15 cellular contexts compared by ENCODE assay signal in the genomic region with DNA sequence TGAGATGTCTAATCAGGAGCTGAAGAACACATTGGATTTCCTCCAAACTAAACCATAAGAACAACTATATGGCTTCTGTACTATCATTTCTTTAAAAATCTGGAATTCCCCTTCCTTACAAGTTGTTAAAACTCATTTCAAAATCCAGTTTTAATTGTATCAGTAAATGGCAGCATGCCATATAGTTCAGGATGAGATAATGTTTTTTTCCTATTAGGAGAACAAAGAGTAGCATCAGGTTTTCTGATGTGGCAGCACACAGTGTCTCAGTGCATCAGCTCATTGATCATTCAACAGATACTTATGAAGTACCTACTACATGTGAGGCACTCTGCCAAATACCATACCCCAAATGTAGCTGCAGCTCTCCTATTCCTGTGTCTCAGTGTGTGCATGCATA.
A peak's percentile ranks its signal among the peaks of the same experiment; 100 is the strongest.
DNase-seq lines count a peak whose midpoint lies in the region; ATAC-seq and TF ChIP-seq lines count a peak whose summit lies in the region.
"Had no signal": no experiment of that assay in that cellular context is flagged by ENCODE, and none has a peak within 500 bp of the region (broad histone marks: within the 10 kb centered on the region; RNA-seq: fewer than 3 reads in every experiment).

No MANE protein-coding gene starts in this region.

- peak overlapping the region; percentile 43; the same call in 1 of the 2 replicates for H3K27ac Mint-ChIP-seq in WTC11
- H3K27ac Mint-ChIP-seq in activated CD8-positive, alpha-beta memory T cell treated with anti-CD3 and anti-CD28 coated beads, Interleukin-2, amount 10 ng/mL, durations not matched to agents 7 days and 5 days: no peak overlapping the region
- H3K27ac Mint-ChIP-seq: CD4-positive, CD25-positive, alpha-beta regulatory T cell; CD8-positive, alpha-beta memory T cell had no signal

- CTCF ChIA-PET in WTC11 (lab: Charles Lee): no interaction called here
- CTCF ChIA-PET in activated CD8-positive, alpha-beta memory T cell treated with anti-CD3 and anti-CD28 coated beads, Interleukin-2, amount 10 ng/mL, durations not matched to agents 7 days and 5 days (lab: Charles Lee): no interaction called here

- no peaks in the 10 kb centered on the region for H3K27me3 Mint-ChIP-seq in WTC11 (ENCODE audit: low read depth)
- peaks cover 25% of the 10 kb centered on the region for H3K27me3 Mint-ChIP-seq in activated CD8-positive, alpha-beta memory T cell treated with anti-CD3 and anti-CD28 coated beads, Interleukin-2, amount 10 ng/mL, durations not matched to agents 7 days and 5 days
- H3K27me3 Mint-ChIP-seq: CD4-positive, CD25-positive, alpha-beta regulatory T cell had no signal

- no peak overlapping the region for H3K4me3 Mint-ChIP-seq in WTC11
- H3K4me3 Mint-ChIP-seq in activated CD8-positive, alpha-beta memory T cell treated with anti-CD3 and anti-CD28 coated beads, Interleukin-2, amount 10 ng/mL, durations not matched to agents 7 days and 5 days: no peak overlapping the region
- H3K4me3 Mint-ChIP-seq: CD4-positive, CD25-positive, alpha-beta regulatory T cell; CD8-positive, alpha-beta memory T cell had no signal

- H3K36me3 Mint-ChIP-seq in WTC11: no peaks in the 10 kb centered on the region
- no peaks in the 10 kb centered on the region for H3K36me3 Mint-ChIP-seq in activated CD8-positive, alpha-beta memory T cell treated with anti-CD3 and anti-CD28 coated beads, Interleukin-2, amount 10 ng/mL, durations not matched to agents 7 days and 5 days
- H3K36me3 Mint-ChIP-seq: CD4-positive, CD25-positive, alpha-beta regulatory T cell; CD8-positive, alpha-beta memory T cell had no signal

- POLR2A ChIA-PET in WTC11 (lab: Charles Lee): no interaction called here

- no peaks in the 10 kb centered on the region for H3K9me3 Mint-ChIP-seq in WTC11
- H3K9me3 Mint-ChIP-seq in activated CD8-positive, alpha-beta memory T cell treated with anti-CD3 and anti-CD28 coated beads, Interleukin-2, amount 10 ng/mL, durations not matched to agents 7 days and 5 days (ENCODE audit: low read depth): no peaks in the 10 kb centered on the region
- H3K9me3 Mint-ChIP-seq: CD4-positive, CD25-positive, alpha-beta regulatory T cell; CD8-positive, alpha-beta memory T cell had no signal

- TF ChIP-seq CTCF in WTC11 (IDR thresholded peaks at IDR 0.05): no peak

- no peak for ATAC-seq in WTC11
- no peak for ATAC-seq in activated CD8-positive, alpha-beta memory T cell treated with anti-CD3 and anti-CD28 coated beads, Interleukin-2, amount 10 ng/mL, durations not matched to agents 7 days and 5 days

- peaks cover 25% of the 10 kb centered on the region for H3K4me1 Mint-ChIP-seq in WTC11
- H3K4me1 Mint-ChIP-seq in activated CD8-positive, alpha-beta memory T cell treated with anti-CD3 and anti-CD28 coated beads, Interleukin-2, amount 10 ng/mL, durations not matched to agents 7 days and 5 days: no peaks in the 10 kb centered on the region
- H3K4me1 Mint-ChIP-seq: CD4-positive, CD25-positive, alpha-beta regulatory T cell; CD8-positive, alpha-beta memory T cell had no signal

- DNase-seq in NCI-H345 (lab: John Stamatoyannopoulos, UW) (peak; percentile 33), NCI-H345 treated with DMSO at 0.1 percent for 48 hours (lab: John Stamatoyannopoulos, UW; ENCODE audit: unreplicated experiment) (no peak), DMS79 (lab: John Stamatoyannopoulos, UW) (peak; percentile 35), WTC11 (ENCODE audit: low spot score) (no peak), lung microvascular endothelial cell (ENCODE audit: low read depth in 2 of 2) (peak; percentile 28 to 62)
- DNase-seq in activated CD8-positive, alpha-beta memory T cell treated with anti-CD3 and anti-CD28 coated beads, Interleukin-2, amount 10 ng/mL, durations not matched to agents 7 days and 5 days: no peak
- DNase-seq in activated T-cell treated with anti-CD3 and anti-CD28 coated beads, Interleukin-2, amount 50 U/mL, for 1 hour: no peak
- DNase-seq: BE2C; C1 segment of cervical spinal cord; CD4-positive, CD25-positive, alpha-beta regulatory T cell; CD8-positive, alpha-beta memory T cell; COR-L47; DMS 273 treated with DMSO at 0.1 percent for 48 hours; DMS53; GDM1 had no signal

TF ChIP-seq in WTC11, 78 proteins besides CTCF, POLR2A, EP300 and RAD21:
- TF ChIP-seq, protein P1, sequence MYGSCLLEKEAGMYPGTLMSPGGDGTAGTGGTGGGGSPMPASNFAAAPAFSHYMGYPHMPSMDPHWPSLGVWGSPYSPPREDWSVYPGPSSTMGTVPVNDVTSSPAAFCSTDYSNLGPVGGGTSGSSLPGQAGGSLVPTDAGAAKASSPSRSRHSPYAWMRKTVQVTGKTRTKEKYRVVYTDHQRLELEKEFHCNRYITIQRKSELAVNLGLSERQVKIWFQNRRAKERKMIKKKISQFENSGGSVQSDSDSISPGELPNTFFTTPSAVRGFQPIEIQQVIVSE (CRISPR knock-in tag; IDR thresholded peaks at IDR 0.05; ENCODE audit: borderline replicate concordance): no peak
- TF ChIP-seq, protein P2, sequence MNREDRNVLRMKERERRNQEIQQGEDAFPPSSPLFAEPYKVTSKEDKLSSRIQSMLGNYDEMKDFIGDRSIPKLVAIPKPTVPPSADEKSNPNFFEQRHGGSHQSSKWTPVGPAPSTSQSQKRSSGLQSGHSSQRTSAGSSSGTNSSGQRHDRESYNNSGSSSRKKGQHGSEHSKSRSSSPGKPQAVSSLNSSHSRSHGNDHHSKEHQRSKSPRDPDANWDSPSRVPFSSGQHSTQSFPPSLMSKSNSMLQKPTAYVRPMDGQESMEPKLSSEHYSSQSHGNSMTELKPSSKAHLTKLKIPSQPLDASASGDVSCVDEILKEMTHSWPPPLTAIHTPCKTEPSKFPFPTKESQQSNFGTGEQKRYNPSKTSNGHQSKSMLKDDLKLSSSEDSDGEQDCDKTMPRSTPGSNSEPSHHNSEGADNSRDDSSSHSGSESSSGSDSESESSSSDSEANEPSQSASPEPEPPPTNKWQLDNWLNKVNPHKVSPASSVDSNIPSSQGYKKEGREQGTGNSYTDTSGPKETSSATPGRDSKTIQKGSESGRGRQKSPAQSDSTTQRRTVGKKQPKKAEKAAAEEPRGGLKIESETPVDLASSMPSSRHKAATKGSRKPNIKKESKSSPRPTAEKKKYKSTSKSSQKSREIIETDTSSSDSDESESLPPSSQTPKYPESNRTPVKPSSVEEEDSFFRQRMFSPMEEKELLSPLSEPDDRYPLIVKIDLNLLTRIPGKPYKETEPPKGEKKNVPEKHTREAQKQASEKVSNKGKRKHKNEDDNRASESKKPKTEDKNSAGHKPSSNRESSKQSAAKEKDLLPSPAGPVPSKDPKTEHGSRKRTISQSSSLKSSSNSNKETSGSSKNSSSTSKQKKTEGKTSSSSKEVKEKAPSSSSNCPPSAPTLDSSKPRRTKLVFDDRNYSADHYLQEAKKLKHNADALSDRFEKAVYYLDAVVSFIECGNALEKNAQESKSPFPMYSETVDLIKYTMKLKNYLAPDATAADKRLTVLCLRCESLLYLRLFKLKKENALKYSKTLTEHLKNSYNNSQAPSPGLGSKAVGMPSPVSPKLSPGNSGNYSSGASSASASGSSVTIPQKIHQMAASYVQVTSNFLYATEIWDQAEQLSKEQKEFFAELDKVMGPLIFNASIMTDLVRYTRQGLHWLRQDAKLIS (CRISPR knock-in tag; IDR thresholded peaks at IDR 0.05; ENCODE audit: borderline replicate concordance): no peak
- TF ChIP-seq ETV6 (CRISPR knock-in tag; IDR thresholded peaks at IDR 0.05) (no peak), NFE2L1 (CRISPR knock-in tag; IDR thresholded peaks at IDR 0.05) (no peak)
- TF ChIP-seq, protein P3, sequence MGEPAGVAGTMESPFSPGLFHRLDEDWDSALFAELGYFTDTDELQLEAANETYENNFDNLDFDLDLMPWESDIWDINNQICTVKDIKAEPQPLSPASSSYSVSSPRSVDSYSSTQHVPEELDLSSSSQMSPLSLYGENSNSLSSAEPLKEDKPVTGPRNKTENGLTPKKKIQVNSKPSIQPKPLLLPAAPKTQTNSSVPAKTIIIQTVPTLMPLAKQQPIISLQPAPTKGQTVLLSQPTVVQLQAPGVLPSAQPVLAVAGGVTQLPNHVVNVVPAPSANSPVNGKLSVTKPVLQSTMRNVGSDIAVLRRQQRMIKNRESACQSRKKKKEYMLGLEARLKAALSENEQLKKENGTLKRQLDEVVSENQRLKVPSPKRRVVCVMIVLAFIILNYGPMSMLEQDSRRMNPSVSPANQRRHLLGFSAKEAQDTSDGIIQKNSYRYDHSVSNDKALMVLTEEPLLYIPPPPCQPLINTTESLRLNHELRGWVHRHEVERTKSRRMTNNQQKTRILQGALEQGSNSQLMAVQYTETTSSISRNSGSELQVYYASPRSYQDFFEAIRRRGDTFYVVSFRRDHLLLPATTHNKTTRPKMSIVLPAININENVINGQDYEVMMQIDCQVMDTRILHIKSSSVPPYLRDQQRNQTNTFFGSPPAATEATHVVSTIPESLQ (CRISPR knock-in tag; IDR thresholded peaks at IDR 0.05): no peak

Comparison
In these comparisons a context has a peak if more than half of its experiments do, and no peak if none do; other contexts are left out.
1. DNase-seq: peak in NCI-H345 (single experiment), DMS79 (single experiment) and lung microvascular endothelial cell (2 of 2); none in NCI-H345 treated with DMSO at 0.1 percent for 48 hours (single experiment), WTC11 (single experiment), activated CD8-positive, alpha-beta memory T cell treated with anti-CD3 and anti-CD28 coated beads, Interleukin-2, amount 10 ng/mL, durations not matched to agents 7 days and 5 days (single experiment) and activated T-cell treated with anti-CD3 and anti-CD28 coated beads, Interleukin-2, amount 50 U/mL, for 1 hour (single experiment).